In genomic region chr7:74599251-74599650, GRCh38 we compare ENCODE assay signal across 25 cellular contexts. TPM values are rescaled to one million over a fixed set of nuclear protein-coding genes. Genes with fewer than 3 reads are reported as not detected.
A peak's percentile ranks its signal among the peaks of the same experiment; 100 is the strongest.
DNase-seq lines count a peak whose midpoint lies in the region; ATAC-seq, FAIRE-seq and TF ChIP-seq lines count a peak whose summit lies in the region.
"Had no signal": no experiment of that assay in that cellular context is flagged by ENCODE, and none has a peak within 500 bp of the region (broad histone marks: within the 10 kb centered on the region; RNA-seq: fewer than 3 reads in every experiment).

No MANE protein-coding gene starts in this region.

- no peaks in the 10 kb centered on the region for H3K27me3 ChIP-seq in prostate gland (replicated peaks; ENCODE audit: insufficient read depth)
- H3K27me3 ChIP-seq: cardiac muscle cell, heart right ventricle, left lung, thyroid gland had no signal

- DNase-seq in AG20443 (ENCODE audit: low spot score) (peak; percentile 0), GM12892 (ENCODE audit: insufficient read length) (no peak), NB4 (ENCODE audit: low read depth) (peak; percentile 4), prostate gland (ENCODE audit: low spot score) (no peak), AG08396 (ENCODE audit: low spot score) (no peak)
- DNase-seq: activated CD4-positive, alpha-beta T cell treated with anti-CD3 and anti-CD28 coated beads for 48 hours; activated CD8-positive, alpha-beta memory T cell treated with anti-CD3 and anti-CD28 coated beads, Interleukin-2, amount 50 U/mL, for 48 hours; activated gamma-delta T cell; dermis blood vessel endothelial cell; H7; heart right ventricle; left lung; MM.1S; NCI-H1694; NCI-H226; nephron progenitor cell; SHP77 treated with DMSO at 0.1 percent for 48 hours; stimulated activated naive B cell treated with anti-CD40 and anti-IgM and Interleukin-4, amounts not matched to agents 10 μg/mL and 1 μg/mL and 100 μg/mL, for 72 hours; thyroid gland had no signal

- ATAC-seq in GM21529 (IDR thresholded peaks at IDR 0.05; ENCODE audit: unreplicated experiment) (peak; percentile 53), HG02642 (IDR thresholded peaks at IDR 0.05; ENCODE audit: poor library complexity, unreplicated experiment) (no peak), HG03025 (IDR thresholded peaks at IDR 0.05; ENCODE audit: low FRiP score, unreplicated experiment) (no peak)

- FAIRE-seq in GM12892 (lab: Jason Lieb, UNC): peak; percentile 64
- FAIRE-seq: G401.6, TTC549 had no signal

- no peak overlapping the region for H3K27ac ChIP-seq in prostate gland
- H3K27ac ChIP-seq: cardiac muscle cell, heart right ventricle, left lung had no signal

- H3K9me3 ChIP-seq in prostate gland: no peaks in the 10 kb centered on the region
- H3K9me3 ChIP-seq: heart right ventricle, left lung, thyroid gland had no signal

- WGBS in prostate gland: 86% methylated on average over 4 of the region's 4 CpGs

- intact Hi-C loops in prostate gland (cut with DNase I): no loop called here

- H3K4me3 ChIP-seq in NB4 (ENCODE audit: low read depth, low read length) (no peak overlapping the region), prostate gland (no peak overlapping the region)
- H3K4me3 ChIP-seq: cardiac muscle cell, heart right ventricle, left lung, thyroid gland had no signal

- TF ChIP-seq CTCF in NB4 (IDR thresholded peaks at IDR 0.05; ENCODE audit: low read depth, low read length) (no peak), prostate gland (IDR thresholded peaks at IDR 0.05) (no peak)

- no peak for TF ChIP-seq POLR2A in GM12892 (IDR thresholded peaks at IDR 0.05; ENCODE audit: low read depth, low read length)
- TF ChIP-seq POLR2A in NB4 (IDR thresholded peaks at IDR 0.05; ENCODE audit: extremely low read depth, insufficient read length): no peak
- TF ChIP-seq POLR2A in prostate gland (IDR thresholded peaks at IDR 0.05): no peak

- no peaks in the 10 kb centered on the region for H3K36me3 ChIP-seq in prostate gland

- H3K4me1 ChIP-seq in prostate gland (replicated peaks): no peaks in the 10 kb centered on the region
- H3K4me1 ChIP-seq: heart right ventricle, left lung had no signal

RNA-seq across cellular contexts. Expression of gene GTF2I, which starts 58.3 kb away (rescaled TPM):
- polyA plus RNA-seq in GM12892 (2012; ENCODE audit: missing spikeins): 103 TPM
- total RNA-seq in prostate gland: 100 to 1,000 TPM; 149 to 212 TPM

Comparison
In these comparisons a context has a peak if more than half of its experiments do, and no peak if none do; other contexts are left out.
1. DNase-seq: peak in AG20443 (single experiment) and NB4 (single experiment); none in GM12892 (single experiment), prostate gland (single experiment) and AG08396 (single experiment).